Comparison of ENCODE assay signal across 1 cellular context in the genomic region with DNA sequence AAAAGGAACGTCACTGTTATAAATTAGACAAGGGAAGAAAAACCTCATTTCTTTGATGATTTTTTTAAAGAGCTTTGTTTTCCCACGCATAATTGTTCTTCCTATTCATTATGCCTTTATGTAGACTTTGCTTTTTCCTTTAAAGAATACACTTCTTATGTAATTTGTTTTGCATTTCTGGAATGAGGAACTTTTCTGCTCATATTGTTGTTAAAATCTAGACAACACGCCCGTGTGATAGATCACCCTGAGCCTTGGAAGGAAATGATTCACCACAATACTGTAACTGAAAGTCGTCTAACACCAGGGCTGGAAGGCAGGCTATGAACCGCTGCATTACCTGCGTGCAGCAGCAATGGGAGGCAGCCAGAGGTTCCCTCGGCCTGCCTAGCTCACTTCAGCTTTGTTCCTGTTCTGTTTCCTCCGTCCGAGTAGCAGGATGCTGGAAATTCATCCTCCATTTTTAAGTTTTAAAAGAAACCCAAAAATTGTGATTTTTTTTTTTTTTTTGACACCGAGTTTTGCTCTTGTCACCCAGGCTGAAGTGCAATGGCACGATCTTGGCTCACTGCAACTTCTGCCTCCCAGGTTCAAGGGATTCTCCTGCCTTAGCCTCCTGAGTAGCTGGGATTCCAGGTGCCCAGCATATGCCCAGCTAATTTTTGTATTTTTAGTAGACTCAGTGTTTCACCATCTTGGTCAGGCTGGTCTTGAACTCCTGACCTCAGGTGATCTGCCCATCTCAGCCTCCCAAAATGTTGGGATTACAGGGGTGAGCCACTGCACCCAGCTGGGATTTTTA.
TF ChIP-seq lines count a peak whose summit lies in the region.

No MANE protein-coding gene starts in this region.

TF ChIP-seq in HepG2, 621 proteins besides CTCF, POLR2A, EP300 and RAD21 (continued from another document and continues in another):
- no peak for TF ChIP-seq KLF9 (CRISPR knock-in tag; IDR thresholded peaks at IDR 0.05; ENCODE audit: low read depth)
- TF ChIP-seq, protein P1, sequence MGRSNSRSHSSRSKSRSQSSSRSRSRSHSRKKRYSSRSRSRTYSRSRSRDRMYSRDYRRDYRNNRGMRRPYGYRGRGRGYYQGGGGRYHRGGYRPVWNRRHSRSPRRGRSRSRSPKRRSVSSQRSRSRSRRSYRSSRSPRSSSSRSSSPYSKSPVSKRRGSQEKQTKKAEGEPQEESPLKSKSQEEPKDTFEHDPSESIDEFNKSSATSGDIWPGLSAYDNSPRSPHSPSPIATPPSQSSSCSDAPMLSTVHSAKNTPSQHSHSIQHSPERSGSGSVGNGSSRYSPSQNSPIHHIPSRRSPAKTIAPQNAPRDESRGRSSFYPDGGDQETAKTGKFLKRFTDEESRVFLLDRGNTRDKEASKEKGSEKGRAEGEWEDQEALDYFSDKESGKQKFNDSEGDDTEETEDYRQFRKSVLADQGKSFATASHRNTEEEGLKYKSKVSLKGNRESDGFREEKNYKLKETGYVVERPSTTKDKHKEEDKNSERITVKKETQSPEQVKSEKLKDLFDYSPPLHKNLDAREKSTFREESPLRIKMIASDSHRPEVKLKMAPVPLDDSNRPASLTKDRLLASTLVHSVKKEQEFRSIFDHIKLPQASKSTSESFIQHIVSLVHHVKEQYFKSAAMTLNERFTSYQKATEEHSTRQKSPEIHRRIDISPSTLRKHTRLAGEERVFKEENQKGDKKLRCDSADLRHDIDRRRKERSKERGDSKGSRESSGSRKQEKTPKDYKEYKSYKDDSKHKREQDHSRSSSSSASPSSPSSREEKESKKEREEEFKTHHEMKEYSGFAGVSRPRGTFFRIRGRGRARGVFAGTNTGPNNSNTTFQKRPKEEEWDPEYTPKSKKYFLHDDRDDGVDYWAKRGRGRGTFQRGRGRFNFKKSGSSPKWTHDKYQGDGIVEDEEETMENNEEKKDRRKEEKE (IDR thresholded peaks at IDR 0.05): no peak
- TF ChIP-seq, protein P2, sequence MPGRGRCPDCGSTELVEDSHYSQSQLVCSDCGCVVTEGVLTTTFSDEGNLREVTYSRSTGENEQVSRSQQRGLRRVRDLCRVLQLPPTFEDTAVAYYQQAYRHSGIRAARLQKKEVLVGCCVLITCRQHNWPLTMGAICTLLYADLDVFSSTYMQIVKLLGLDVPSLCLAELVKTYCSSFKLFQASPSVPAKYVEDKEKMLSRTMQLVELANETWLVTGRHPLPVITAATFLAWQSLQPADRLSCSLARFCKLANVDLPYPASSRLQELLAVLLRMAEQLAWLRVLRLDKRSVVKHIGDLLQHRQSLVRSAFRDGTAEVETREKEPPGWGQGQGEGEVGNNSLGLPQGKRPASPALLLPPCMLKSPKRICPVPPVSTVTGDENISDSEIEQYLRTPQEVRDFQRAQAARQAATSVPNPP (CRISPR knock-in tag; IDR thresholded peaks at IDR 0.05): peak; percentile 13; the same call in 1 of the 2 replicates
- TF ChIP-seq MBD4 (IDR thresholded peaks at IDR 0.05; ENCODE audit: borderline replicate concordance, low read length): no peak
- TF ChIP-seq SRSF9 (IDR thresholded peaks at IDR 0.05; ENCODE audit: borderline replicate concordance, insufficient read depth, low read depth, low read length, poor library complexity, severe bottlenecking): no peak
- TF ChIP-seq, protein P3, sequence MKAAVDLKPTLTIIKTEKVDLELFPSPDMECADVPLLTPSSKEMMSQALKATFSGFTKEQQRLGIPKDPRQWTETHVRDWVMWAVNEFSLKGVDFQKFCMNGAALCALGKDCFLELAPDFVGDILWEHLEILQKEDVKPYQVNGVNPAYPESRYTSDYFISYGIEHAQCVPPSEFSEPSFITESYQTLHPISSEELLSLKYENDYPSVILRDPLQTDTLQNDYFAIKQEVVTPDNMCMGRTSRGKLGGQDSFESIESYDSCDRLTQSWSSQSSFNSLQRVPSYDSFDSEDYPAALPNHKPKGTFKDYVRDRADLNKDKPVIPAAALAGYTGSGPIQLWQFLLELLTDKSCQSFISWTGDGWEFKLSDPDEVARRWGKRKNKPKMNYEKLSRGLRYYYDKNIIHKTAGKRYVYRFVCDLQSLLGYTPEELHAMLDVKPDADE (CRISPR knock-in tag; IDR thresholded peaks at IDR 0.05): no peak
- TF ChIP-seq MAFK (conservative IDR thresholded peaks at IDR 0.05 in 1 of 2, IDR thresholded peaks at IDR 0.05 in 1 of 2; ENCODE audit: low read length in 2 of 2): no peak
- TF ChIP-seq PTBP1 (IDR thresholded peaks at IDR 0.05; ENCODE audit: low read depth, low read length, poor library complexity, severe bottlenecking): no peak
- TF ChIP-seq, protein P4, sequence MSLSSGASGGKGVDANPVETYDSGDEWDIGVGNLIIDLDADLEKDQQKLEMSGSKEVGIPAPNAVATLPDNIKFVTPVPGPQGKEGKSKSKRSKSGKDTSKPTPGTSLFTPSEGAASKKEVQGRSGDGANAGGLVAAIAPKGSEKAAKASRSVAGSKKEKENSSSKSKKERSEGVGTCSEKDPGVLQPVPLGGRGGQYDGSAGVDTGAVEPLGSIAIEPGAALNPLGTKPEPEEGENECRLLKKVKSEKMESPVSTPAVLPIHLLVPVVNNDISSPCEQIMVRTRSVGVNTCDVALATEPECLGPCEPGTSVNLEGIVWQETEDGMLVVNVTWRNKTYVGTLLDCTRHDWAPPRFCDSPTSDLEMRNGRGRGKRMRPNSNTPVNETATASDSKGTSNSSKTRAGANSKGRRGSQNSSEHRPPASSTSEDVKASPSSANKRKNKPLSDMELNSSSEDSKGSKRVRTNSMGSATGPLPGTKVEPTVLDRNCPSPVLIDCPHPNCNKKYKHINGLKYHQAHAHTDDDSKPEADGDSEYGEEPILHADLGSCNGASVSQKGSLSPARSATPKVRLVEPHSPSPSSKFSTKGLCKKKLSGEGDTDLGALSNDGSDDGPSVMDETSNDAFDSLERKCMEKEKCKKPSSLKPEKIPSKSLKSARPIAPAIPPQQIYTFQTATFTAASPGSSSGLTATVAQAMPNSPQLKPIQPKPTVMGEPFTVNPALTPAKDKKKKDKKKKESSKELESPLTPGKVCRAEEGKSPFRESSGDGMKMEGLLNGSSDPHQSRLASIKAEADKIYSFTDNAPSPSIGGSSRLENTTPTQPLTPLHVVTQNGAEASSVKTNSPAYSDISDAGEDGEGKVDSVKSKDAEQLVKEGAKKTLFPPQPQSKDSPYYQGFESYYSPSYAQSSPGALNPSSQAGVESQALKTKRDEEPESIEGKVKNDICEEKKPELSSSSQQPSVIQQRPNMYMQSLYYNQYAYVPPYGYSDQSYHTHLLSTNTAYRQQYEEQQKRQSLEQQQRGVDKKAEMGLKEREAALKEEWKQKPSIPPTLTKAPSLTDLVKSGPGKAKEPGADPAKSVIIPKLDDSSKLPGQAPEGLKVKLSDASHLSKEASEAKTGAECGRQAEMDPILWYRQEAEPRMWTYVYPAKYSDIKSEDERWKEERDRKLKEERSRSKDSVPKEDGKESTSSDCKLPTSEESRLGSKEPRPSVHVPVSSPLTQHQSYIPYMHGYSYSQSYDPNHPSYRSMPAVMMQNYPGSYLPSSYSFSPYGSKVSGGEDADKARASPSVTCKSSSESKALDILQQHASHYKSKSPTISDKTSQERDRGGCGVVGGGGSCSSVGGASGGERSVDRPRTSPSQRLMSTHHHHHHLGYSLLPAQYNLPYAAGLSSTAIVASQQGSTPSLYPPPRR (CRISPR knock-in tag; IDR thresholded peaks at IDR 0.05; ENCODE audit: borderline replicate concordance): peak; percentile 1; the same call in 1 of the 2 replicates
- no peak; the same call in none of the 2 replicates for TF ChIP-seq ZNF772 (CRISPR knock-in tag; IDR thresholded peaks at IDR 0.05)
- TF ChIP-seq HOXA7 (CRISPR knock-in tag; IDR thresholded peaks at IDR 0.05): no peak
- no peak for TF ChIP-seq GATAD2A (CRISPR knock-in tag; IDR thresholded peaks at IDR 0.05)
- no peak for TF ChIP-seq U2AF1 (optimal IDR thresholded peaks at IDR 0.05; ENCODE audit: low read depth, low read length)
- TF ChIP-seq PRMT3 (CRISPR knock-in tag; IDR thresholded peaks at IDR 0.05; ENCODE audit: borderline replicate concordance, low read depth): no peak
- TF ChIP-seq AHR (CRISPR knock-in tag; IDR thresholded peaks at IDR 0.05): no peak; the same call in none of the 2 replicates
- no peak for TF ChIP-seq ZNF232 (CRISPR knock-in tag; IDR thresholded peaks at IDR 0.05; ENCODE audit: borderline replicate concordance)
- no peak for TF ChIP-seq SOX6 (IDR thresholded peaks at IDR 0.05)
- TF ChIP-seq SOX6 (CRISPR knock-in tag; IDR thresholded peaks at IDR 0.05): peak; percentile 77
- TF ChIP-seq, protein P5, sequence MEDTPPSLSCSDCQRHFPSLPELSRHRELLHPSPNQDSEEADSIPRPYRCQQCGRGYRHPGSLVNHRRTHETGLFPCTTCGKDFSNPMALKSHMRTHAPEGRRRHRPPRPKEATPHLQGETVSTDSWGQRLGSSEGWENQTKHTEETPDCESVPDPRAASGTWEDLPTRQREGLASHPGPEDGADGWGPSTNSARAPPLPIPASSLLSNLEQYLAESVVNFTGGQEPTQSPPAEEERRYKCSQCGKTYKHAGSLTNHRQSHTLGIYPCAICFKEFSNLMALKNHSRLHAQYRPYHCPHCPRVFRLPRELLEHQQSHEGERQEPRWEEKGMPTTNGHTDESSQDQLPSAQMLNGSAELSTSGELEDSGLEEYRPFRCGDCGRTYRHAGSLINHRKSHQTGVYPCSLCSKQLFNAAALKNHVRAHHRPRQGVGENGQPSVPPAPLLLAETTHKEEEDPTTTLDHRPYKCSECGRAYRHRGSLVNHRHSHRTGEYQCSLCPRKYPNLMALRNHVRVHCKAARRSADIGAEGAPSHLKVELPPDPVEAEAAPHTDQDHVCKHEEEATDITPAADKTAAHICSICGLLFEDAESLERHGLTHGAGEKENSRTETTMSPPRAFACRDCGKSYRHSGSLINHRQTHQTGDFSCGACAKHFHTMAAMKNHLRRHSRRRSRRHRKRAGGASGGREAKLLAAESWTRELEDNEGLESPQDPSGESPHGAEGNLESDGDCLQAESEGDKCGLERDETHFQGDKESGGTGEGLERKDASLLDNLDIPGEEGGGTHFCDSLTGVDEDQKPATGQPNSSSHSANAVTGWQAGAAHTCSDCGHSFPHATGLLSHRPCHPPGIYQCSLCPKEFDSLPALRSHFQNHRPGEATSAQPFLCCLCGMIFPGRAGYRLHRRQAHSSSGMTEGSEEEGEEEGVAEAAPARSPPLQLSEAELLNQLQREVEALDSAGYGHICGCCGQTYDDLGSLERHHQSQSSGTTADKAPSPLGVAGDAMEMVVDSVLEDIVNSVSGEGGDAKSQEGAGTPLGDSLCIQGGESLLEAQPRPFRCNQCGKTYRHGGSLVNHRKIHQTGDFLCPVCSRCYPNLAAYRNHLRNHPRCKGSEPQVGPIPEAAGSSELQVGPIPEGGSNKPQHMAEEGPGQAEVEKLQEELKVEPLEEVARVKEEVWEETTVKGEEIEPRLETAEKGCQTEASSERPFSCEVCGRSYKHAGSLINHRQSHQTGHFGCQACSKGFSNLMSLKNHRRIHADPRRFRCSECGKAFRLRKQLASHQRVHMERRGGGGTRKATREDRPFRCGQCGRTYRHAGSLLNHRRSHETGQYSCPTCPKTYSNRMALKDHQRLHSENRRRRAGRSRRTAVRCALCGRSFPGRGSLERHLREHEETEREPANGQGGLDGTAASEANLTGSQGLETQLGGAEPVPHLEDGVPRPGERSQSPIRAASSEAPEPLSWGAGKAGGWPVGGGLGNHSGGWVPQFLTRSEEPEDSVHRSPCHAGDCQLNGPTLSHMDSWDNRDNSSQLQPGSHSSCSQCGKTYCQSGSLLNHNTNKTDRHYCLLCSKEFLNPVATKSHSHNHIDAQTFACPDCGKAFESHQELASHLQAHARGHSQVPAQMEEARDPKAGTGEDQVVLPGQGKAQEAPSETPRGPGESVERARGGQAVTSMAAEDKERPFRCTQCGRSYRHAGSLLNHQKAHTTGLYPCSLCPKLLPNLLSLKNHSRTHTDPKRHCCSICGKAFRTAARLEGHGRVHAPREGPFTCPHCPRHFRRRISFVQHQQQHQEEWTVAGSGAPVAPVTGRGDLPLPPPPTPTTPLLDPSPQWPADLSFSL (CRISPR knock-in tag; IDR thresholded peaks at IDR 0.05): no peak; the same call in none of the 2 replicates
- TF ChIP-seq, protein P6, sequence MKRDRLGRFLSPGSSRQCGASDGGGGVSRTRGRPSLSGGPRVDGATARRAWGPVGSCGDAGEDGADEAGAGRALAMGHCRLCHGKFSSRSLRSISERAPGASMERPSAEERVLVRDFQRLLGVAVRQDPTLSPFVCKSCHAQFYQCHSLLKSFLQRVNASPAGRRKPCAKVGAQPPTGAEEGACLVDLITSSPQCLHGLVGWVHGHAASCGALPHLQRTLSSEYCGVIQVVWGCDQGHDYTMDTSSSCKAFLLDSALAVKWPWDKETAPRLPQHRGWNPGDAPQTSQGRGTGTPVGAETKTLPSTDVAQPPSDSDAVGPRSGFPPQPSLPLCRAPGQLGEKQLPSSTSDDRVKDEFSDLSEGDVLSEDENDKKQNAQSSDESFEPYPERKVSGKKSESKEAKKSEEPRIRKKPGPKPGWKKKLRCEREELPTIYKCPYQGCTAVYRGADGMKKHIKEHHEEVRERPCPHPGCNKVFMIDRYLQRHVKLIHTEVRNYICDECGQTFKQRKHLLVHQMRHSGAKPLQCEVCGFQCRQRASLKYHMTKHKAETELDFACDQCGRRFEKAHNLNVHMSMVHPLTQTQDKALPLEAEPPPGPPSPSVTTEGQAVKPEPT (CRISPR knock-in tag; IDR thresholded peaks at IDR 0.05; ENCODE audit: low read depth): no peak; the same call in 1 of the 2 replicates
- TF ChIP-seq, protein P7, sequence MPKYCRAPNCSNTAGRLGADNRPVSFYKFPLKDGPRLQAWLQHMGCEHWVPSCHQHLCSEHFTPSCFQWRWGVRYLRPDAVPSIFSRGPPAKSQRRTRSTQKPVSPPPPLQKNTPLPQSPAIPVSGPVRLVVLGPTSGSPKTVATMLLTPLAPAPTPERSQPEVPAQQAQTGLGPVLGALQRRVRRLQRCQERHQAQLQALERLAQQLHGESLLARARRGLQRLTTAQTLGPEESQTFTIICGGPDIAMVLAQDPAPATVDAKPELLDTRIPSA (CRISPR knock-in tag; IDR thresholded peaks at IDR 0.05; ENCODE audit: borderline replicate concordance): no peak
- TF ChIP-seq, protein P8, sequence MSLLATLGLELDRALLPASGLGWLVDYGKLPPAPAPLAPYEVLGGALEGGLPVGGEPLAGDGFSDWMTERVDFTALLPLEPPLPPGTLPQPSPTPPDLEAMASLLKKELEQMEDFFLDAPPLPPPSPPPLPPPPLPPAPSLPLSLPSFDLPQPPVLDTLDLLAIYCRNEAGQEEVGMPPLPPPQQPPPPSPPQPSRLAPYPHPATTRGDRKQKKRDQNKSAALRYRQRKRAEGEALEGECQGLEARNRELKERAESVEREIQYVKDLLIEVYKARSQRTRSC (CRISPR knock-in tag; IDR thresholded peaks at IDR 0.05; ENCODE audit: low read depth): no peak
- TF ChIP-seq, protein P9, sequence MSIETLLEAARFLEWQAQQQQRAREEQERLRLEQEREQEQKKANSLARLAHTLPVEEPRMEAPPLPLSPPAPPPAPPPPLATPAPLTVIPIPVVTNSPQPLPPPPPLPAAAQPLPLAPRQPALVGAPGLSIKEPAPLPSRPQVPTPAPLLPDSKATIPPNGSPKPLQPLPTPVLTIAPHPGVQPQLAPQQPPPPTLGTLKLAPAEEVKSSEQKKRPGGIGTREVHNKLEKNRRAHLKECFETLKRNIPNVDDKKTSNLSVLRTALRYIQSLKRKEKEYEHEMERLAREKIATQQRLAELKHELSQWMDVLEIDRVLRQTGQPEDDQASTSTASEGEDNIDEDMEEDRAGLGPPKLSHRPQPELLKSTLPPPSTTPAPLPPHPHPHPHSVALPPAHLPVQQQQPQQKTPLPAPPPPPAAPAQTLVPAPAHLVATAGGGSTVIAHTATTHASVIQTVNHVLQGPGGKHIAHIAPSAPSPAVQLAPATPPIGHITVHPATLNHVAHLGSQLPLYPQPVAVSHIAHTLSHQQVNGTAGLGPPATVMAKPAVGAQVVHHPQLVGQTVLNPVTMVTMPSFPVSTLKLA (IDR thresholded peaks at IDR 0.05): no peak
- no peak for TF ChIP-seq NFE2L2 (IDR thresholded peaks at IDR 0.05; ENCODE audit: low read length)
- TF ChIP-seq HNRNPK (IDR thresholded peaks at IDR 0.05; ENCODE audit: low read depth, low read length, poor library complexity, severe bottlenecking): no peak
- no peak for TF ChIP-seq ZNF17 (CRISPR knock-in tag; IDR thresholded peaks at IDR 0.05)
- no peak for TF ChIP-seq FOXO1 (CRISPR knock-in tag; IDR thresholded peaks at IDR 0.05)
